Comparison of ENCODE assay signal across 18 cellular contexts in genomic region chr3:16401273-16401672, GRCh38.
DNase-seq lines count a peak whose midpoint lies in the region; ATAC-seq and TF ChIP-seq lines count a peak whose summit lies in the region.
"Had no signal": no experiment of that assay in that cellular context is flagged by ENCODE, and none has a peak within 500 bp of the region (broad histone marks: within the 10 kb centered on the region; RNA-seq: fewer than 3 reads in every experiment).

No MANE protein-coding gene starts in this region.

- peaks cover 55% of the 10 kb centered on the region for H3K4me1 ChIP-seq in left ventricle myocardium inferior
- H3K4me1 ChIP-seq in BE2C = no peaks in the 10 kb centered on the region
- H3K4me1 ChIP-seq: foreskin keratinocyte had no signal

- DNase-seq in left ventricle myocardium inferior = no peak
- no peak for DNase-seq in Right ventricle myocardium superior
- DNase-seq in central memory CD8-positive, alpha-beta T cell (ENCODE audit: low spot score in 2 of 2) = no peak
- no peak for DNase-seq in natural killer cell treated with Interleukin-12 subunit alpha and Interleukin-12 subunit beta and Interleukin-15 and Interleukin-18, amount 100 ng/mL, for 72 hours (ENCODE audit: low spot score)
- no peak for DNase-seq in LoVo (ENCODE audit: low spot score)
- DNase-seq in BE2C = no peak
- DNase-seq: activated CD4-positive, alpha-beta T cell treated with anti-CD3 and anti-CD28 coated beads for 1 hour; activated naive CD4-positive, alpha-beta T cell treated with anti-CD3 and anti-CD28 coated beads for 36 hours; DMS79 treated with DMSO at 0.1 percent for 48 hours; foreskin keratinocyte; NCI-H146; NCI-H2171 treated with DMSO at 0.1 percent for 48 hours; PC-9; SJCRH30; stimulated activated CD4-positive, alpha-beta T cell treated with anti-CD3 and anti-CD28 coated beads, Interleukin-12 subunit alpha, Interleukin-12 subunit beta, amount 100 ng/mL, for 4 hours had no signal

- H3K9me3 ChIP-seq in left ventricle myocardium inferior (replicated peaks) = no peaks in the 10 kb centered on the region
- no peaks in the 10 kb centered on the region for H3K9me3 ChIP-seq in BE2C
- H3K9me3 ChIP-seq: SJCRH30 had no signal

- TF ChIP-seq CTCF in left ventricle myocardium inferior (IDR thresholded peaks at IDR 0.05; ENCODE audit: borderline replicate concordance) = no peak
- TF ChIP-seq CTCF in BE2C (IDR thresholded peaks at IDR 0.05; ENCODE audit: low read depth, low read length) = no peak

- H3K4me3 Mint-ChIP-seq in central memory CD8-positive, alpha-beta T cell = no peak overlapping the region
- no peak overlapping the region for H3K4me3 Mint-ChIP-seq in natural killer cell treated with Interleukin-12 subunit alpha and Interleukin-12 subunit beta and Interleukin-15 and Interleukin-18, amount 100 ng/mL, for 72 hours
- H3K4me3 Mint-ChIP-seq: activated naive CD4-positive, alpha-beta T cell treated with anti-CD3 and anti-CD28 coated beads for 36 hours; neural crest cell had no signal

- H3K9me3 Mint-ChIP-seq in central memory CD8-positive, alpha-beta T cell = no peaks in the 10 kb centered on the region
- no peaks in the 10 kb centered on the region for H3K9me3 Mint-ChIP-seq in natural killer cell treated with Interleukin-12 subunit alpha and Interleukin-12 subunit beta and Interleukin-15 and Interleukin-18, amount 100 ng/mL, for 72 hours
- H3K9me3 Mint-ChIP-seq: activated naive CD4-positive, alpha-beta T cell treated with anti-CD3 and anti-CD28 coated beads for 36 hours had no signal

- H3K4me3 ChIP-seq in left ventricle myocardium inferior (no peak overlapping the region), BE2C (ENCODE audit: low read depth, low read length) (no peak overlapping the region)
- H3K4me3 ChIP-seq: PC-9, SJCRH30 had no signal

- intact Hi-C loops in left ventricle myocardium inferior (cut with micrococcal nuclease) (no loop called here), Right ventricle myocardium superior (cut with DNase I) (no loop called here)

- no peaks in the 10 kb centered on the region for H3K27me3 ChIP-seq in left ventricle myocardium inferior (ENCODE audit: low read depth)
- no peaks in the 10 kb centered on the region for H3K27me3 ChIP-seq in BE2C
- H3K27me3 ChIP-seq: foreskin keratinocyte, SJCRH30 had no signal

- H3K27me3 Mint-ChIP-seq in central memory CD8-positive, alpha-beta T cell = no peaks in the 10 kb centered on the region
- no peaks in the 10 kb centered on the region for H3K27me3 Mint-ChIP-seq in natural killer cell treated with Interleukin-12 subunit alpha and Interleukin-12 subunit beta and Interleukin-15 and Interleukin-18, amount 100 ng/mL, for 72 hours

- peaks cover 9% of the 10 kb centered on the region for H3K36me3 Mint-ChIP-seq in central memory CD8-positive, alpha-beta T cell (ENCODE audit: insufficient read depth)
- H3K36me3 Mint-ChIP-seq in natural killer cell treated with Interleukin-12 subunit alpha and Interleukin-12 subunit beta and Interleukin-15 and Interleukin-18, amount 100 ng/mL, for 72 hours = peaks cover 26% of the 10 kb centered on the region

- H3K4me1 Mint-ChIP-seq in central memory CD8-positive, alpha-beta T cell = peaks cover 48% of the 10 kb centered on the region
- H3K4me1 Mint-ChIP-seq in natural killer cell treated with Interleukin-12 subunit alpha and Interleukin-12 subunit beta and Interleukin-15 and Interleukin-18, amount 100 ng/mL, for 72 hours (ENCODE audit: low read depth in 2 of 2) = peaks cover 51 to 57% of the 10 kb centered on the region in 2 donors

- peak overlapping the region; percentile 77 for H3K27ac ChIP-seq in left ventricle myocardium inferior (replicated peaks)
- H3K27ac ChIP-seq: foreskin keratinocyte, PC-9, SJCRH30 had no signal

- H3K36me3 ChIP-seq in left ventricle myocardium inferior (no peaks in the 10 kb centered on the region), BE2C (no peaks in the 10 kb centered on the region)
- H3K36me3 ChIP-seq: SJCRH30 had no signal

- H3K27ac Mint-ChIP-seq in central memory CD8-positive, alpha-beta T cell (ENCODE audit: low read depth) = peak overlapping the region; percentile 66
- peak overlapping the region; percentile 57 to 89 for H3K27ac Mint-ChIP-seq in natural killer cell treated with Interleukin-12 subunit alpha and Interleukin-12 subunit beta and Interleukin-15 and Interleukin-18, amount 100 ng/mL, for 72 hours

- ATAC-seq in Right ventricle myocardium superior (ENCODE audit: poor library complexity) = no peak
- ATAC-seq in central memory CD8-positive, alpha-beta T cell (replicated peaks; ENCODE audit: extremely low read depth, poor library complexity, severe bottlenecking) = no peak
- no peak for ATAC-seq in natural killer cell treated with Interleukin-12 subunit alpha and Interleukin-12 subunit beta and Interleukin-15 and Interleukin-18, amount 100 ng/mL, for 72 hours
- ATAC-seq in GM18867 (IDR thresholded peaks at IDR 0.05; ENCODE audit: unreplicated experiment) = no peak
- ATAC-seq in GM18870 (IDR thresholded peaks at IDR 0.05; ENCODE audit: unreplicated experiment) = no peak
- ATAC-seq: foreskin keratinocyte had no signal
